In genomic region chr7:127858091-127858914, GRCh38 we compare ENCODE assay signal across 1 cellular context.
TF ChIP-seq lines count a peak whose summit lies in the region.

No MANE protein-coding gene starts in this region.

TF ChIP-seq in SK-N-SH, 30 proteins besides CTCF, POLR2A, EP300 and RAD21 (continued from another document):
- TF ChIP-seq EZH2phosphoT487 (IDR thresholded peaks at IDR 0.05; ENCODE audit: borderline replicate concordance, low read depth): no peak
